Comparison of ENCODE assay signal across 8 cellular contexts in the genomic region with DNA sequence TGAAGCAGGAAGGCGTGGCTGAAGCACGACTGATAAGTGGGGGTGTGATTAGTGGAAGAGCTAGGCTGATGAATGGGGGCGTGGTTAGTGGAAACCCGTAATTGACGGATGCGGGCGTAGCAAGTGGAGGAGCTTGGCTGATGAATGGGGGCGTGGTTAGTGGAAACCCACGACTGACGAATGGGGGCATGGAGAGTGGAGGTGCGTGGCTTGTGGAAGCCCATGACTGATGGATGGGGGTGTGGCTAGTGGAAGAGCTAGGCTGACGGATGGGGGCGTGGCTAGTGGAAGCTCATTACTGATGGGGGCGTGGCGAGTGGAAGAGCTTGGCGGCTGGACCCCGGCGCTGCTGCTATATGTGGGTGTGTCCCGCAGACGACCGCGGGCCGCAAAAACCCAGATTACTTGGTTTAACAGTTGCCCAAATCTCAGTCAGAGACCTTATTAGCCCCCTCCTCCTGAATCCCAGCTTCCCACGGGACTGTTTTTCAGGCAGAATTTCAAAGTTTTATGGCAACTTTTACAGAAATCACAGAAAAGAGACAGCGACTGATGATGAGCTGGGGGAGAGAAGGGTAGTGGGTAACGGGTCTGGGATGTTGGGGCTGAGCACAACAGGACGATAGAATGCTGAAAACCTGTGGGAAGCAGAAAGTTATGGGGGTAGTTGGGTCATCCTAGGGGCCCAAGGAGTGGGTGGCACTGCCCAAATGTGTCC. TPM values are rescaled to one million over a fixed set of nuclear protein-coding genes. Genes with fewer than 3 reads are reported as not detected.
DNase-seq lines count a peak whose midpoint lies in the region; ATAC-seq and TF ChIP-seq lines count a peak whose summit lies in the region.

No MANE protein-coding gene starts in this region.

- peaks cover 5% of the 10 kb centered on the region for H4K20me1 ChIP-seq in osteoblast (ENCODE audit: insufficient read depth, low read length)

- no peaks in the 10 kb centered on the region for H3K36me3 ChIP-seq in SJCRH30
- no peaks in the 10 kb centered on the region for H3K36me3 ChIP-seq in osteoblast (ENCODE audit: insufficient read depth, low read length)
- no peaks in the 10 kb centered on the region for H3K36me3 ChIP-seq in thyroid gland

- intact Hi-C loops in thyroid gland (cut with DNase I): no loop called here

- no peak for TF ChIP-seq CTCF in GM10248 (IDR thresholded peaks at IDR 0.05; ENCODE audit: control extremely low read depth, extremely low read depth, low read depth, missing control alignments)
- no peak for TF ChIP-seq CTCF in NB4 (IDR thresholded peaks at IDR 0.05; ENCODE audit: low read depth, low read length)
- TF ChIP-seq CTCF in osteoblast (IDR thresholded peaks at IDR 0.05; ENCODE audit: extremely low read depth, low read depth, low read length): no peak
- TF ChIP-seq CTCF in thyroid gland (IDR thresholded peaks at IDR 0.05): no peak

- peak overlapping the region; percentile 86 for H3K4me2 ChIP-seq in osteoblast (ENCODE audit: insufficient read depth, low read length)

- DNase-seq in GM10248 (ENCODE audit: extremely low spot score): peak; percentile 89
- DNase-seq in NB4 (ENCODE audit: low read depth): peak; percentile 99
- peak; percentile 99 for DNase-seq in SJCRH30
- peak in 3 of 4 experiments; percentile 35 to 60 (median 50) for DNase-seq in activated naive CD4-positive, alpha-beta T cell (lab: John Stamatoyannopoulos, UW)
- peak; percentile 85 for DNase-seq in globus pallidus (ENCODE audit: low spot score)
- DNase-seq in osteoblast (ENCODE audit: insufficient read length, low spot score, missing footprints): peak; percentile 99
- DNase-seq in thyroid gland: peak; percentile 58

- POLR2A ChIA-PET in GM10248 (lab: Yijun Ruan, JAX): interaction anchor here (0.5 kb wide), 1 partner anchor 909 kb away, joined by 3 read pairs; no protein-coding TSS in a partner anchor

- H3K79me2 ChIP-seq in osteoblast (ENCODE audit: insufficient read depth, low read length): no peaks in the 10 kb centered on the region

- 2% methylated on average over 27 of the region's 27 CpGs for WGBS in thyroid gland, 2 donors

- ATAC-seq in HG03439 (IDR thresholded peaks at IDR 0.05; ENCODE audit: unreplicated experiment): no peak

- H3K4me3 ChIP-seq in NB4 (ENCODE audit: low read depth, low read length): no peak overlapping the region
- H3K4me3 ChIP-seq in SJCRH30: peak overlapping the region; percentile 24
- peak overlapping the region; percentile 58 for H3K4me3 ChIP-seq in osteoblast (ENCODE audit: insufficient read depth, low read length)
- no peak overlapping the region for H3K4me3 ChIP-seq in thyroid gland (replicated peaks in 1 of 3)

- H3K4me1 ChIP-seq in SJCRH30 (peaks cover 5% of the 10 kb centered on the region), osteoblast (ENCODE audit: insufficient read depth, low read length) (peaks cover 17% of the 10 kb centered on the region), thyroid gland (peaks cover 9 to 19% of the 10 kb centered on the region in 2 donors)

- H3K9me3 ChIP-seq in SJCRH30 (replicated peaks) (no peaks in the 10 kb centered on the region), osteoblast (ENCODE audit: low read depth, low read length) (no peaks in the 10 kb centered on the region), thyroid gland (no peaks in the 10 kb centered on the region)

- CTCF ChIA-PET in GM10248 (lab: Yijun Ruan, JAX): interaction anchor here (0.7 to 3.1 kb wide), 36 partner anchors 9 to 441 kb away, joined by 3 to 32 read pairs (median 4); a partner anchor contains a TSS

- peak overlapping the region; percentile 82 for H2AFZ ChIP-seq in osteoblast (ENCODE audit: low read length)

- H3K27ac ChIP-seq in SJCRH30 (no peak overlapping the region), osteoblast (ENCODE audit: low read depth, low read length) (peak overlapping the region; percentile 50), thyroid gland (no peak overlapping the region)

- TF ChIP-seq POLR2A in NB4 (IDR thresholded peaks at IDR 0.05; ENCODE audit: extremely low read depth, insufficient read length) (no peak), thyroid gland (IDR thresholded peaks at IDR 0.05) (no peak)

- H3K27me3 ChIP-seq in SJCRH30 (no peaks in the 10 kb centered on the region), osteoblast (ENCODE audit: insufficient read depth, low read length) (peaks cover 13% of the 10 kb centered on the region), thyroid gland (peaks cover 20% of the 10 kb centered on the region)

RNA-seq across cellular contexts. Expression of a gene that starts 9.0 kb away (rescaled TPM):
- total RNA-seq in SJCRH30 (2014; rRNA removed; shearing (Covaris generic)): 15.9 and 16.2 TPM in 2 replicates
- total RNA-seq in osteoblast: 8.3 and 19.7 TPM in 2 replicates
- 10 to 100 TPM in 1 of 4 donors, 1 to 10 TPM in 3; 3.6 to 15.3 (median 6.1) TPM for total RNA-seq in thyroid gland

RNA-seq across cellular contexts. Expression of a gene that starts 43.4 kb away (rescaled TPM):
- total RNA-seq in SJCRH30 (2014; rRNA removed; shearing (Covaris generic)): 0.10 TPM in 1 of 2 replicates, not detected in the other
- total RNA-seq in osteoblast (under 0.01 and 0.36 TPM in 2 replicates), thyroid gland (under 1 TPM in 2 of 4 donors, not detected in 2; 0.29 to 0.59 TPM)

RNA-seq across cellular contexts. Expression of a gene that starts 55.7 kb away (rescaled TPM):
- total RNA-seq in SJCRH30 (2014; rRNA removed; shearing (Covaris generic)): 4.5 and 5.0 TPM in 2 replicates
- total RNA-seq in osteoblast (2.1 and 4.0 TPM in 2 replicates), thyroid gland (1 to 10 TPM; 7.0 to 8.9 (median 7.3) TPM)

Comparison
In these comparisons a context has a peak if more than half of its experiments do, and no peak if none do; other contexts are left out.
1. H3K4me3 ChIP-seq: peak in SJCRH30 (single experiment) and osteoblast (single experiment); none in NB4 (single experiment) and thyroid gland (0 of 3).
2. Peak in every context shown above with its lines, with median percentiles within 50 percentile points of each other: DNase-seq.